In the genomic region with DNA sequence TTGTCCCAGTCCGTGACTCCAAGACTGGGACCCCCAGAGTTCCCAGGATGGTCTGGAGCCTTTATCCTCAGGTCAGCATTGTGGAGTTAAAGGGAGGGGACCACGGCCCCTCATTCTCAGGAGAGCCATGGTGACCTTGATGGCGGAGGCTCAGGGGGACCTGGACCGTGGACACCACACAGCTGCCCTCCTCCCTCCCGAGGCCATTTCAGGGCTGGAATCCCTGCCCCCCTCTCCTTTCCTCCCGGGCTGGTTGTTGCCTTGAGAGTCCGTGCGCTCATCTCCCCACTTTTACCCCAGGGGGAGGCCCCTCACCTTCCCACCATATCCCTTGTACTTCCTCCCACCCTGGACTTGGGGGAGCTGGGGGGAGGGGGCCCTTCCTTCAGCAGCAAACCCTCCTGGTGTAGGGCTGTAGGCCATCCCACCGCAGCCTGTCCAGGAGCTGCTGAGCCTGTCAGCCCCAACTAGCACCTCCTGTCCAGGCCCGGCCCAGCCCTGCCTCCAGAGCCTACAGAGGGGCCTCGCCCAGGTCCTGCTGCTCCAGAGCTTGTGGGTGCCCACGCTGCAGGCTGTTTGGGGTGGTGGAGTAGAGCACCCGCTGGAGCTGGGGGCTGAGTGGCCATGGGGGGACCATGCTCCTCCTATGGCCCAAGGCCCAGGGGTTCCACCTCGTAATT, we compare ENCODE assay signal across 16 cellular contexts. TPM values are rescaled to one million over a fixed set of nuclear protein-coding genes. Genes with fewer than 3 reads are reported as not detected.
A peak's percentile ranks its signal among the peaks of the same experiment; 100 is the strongest.
DNase-seq lines count a peak whose midpoint lies in the region; ATAC-seq, FAIRE-seq and TF ChIP-seq lines count a peak whose summit lies in the region.
"Had no signal": no experiment of that assay in that cellular context is flagged by ENCODE, and none has a peak within 500 bp of the region (broad histone marks: within the 10 kb centered on the region; RNA-seq: fewer than 3 reads in every experiment).

No MANE protein-coding gene starts in this region.

- ATAC-seq in left ventricle myocardium superior (no peak), HepG2 (no peak), aorta (ENCODE audit: low FRiP score) (no peak), mucosa of descending colon (no peak), HG02642 (IDR thresholded peaks at IDR 0.05; ENCODE audit: poor library complexity, unreplicated experiment) (no peak)
- ATAC-seq: GM23338 had no signal

- BruUV-seq in HepG2 (replicated peaks; lab: Mats Ljungman, UMichigan), result no TSS peak

- H3K4me2 ChIP-seq in HepG2 (ENCODE audit: low read depth, low read length), result no peak overlapping the region
- H3K4me2 ChIP-seq: BLaER1 treated with 17β-estradiol and CSF1 and Interleukin-3, amounts not matched to agents 10 nM and 100 nM; GM23338 had no signal

- no peak overlapping the region for H2AFZ ChIP-seq in HepG2 (ENCODE audit: low read length)
- H2AFZ ChIP-seq: GM23338 had no signal

- H3K4me3 ChIP-seq in left ventricle myocardium inferior (no peak overlapping the region), HepG2 (replicated peaks in 1 of 3; ENCODE audit: insufficient read depth in 1 of 3, low read depth in 2 of 3, low read length in 3 of 3) (no peak overlapping the region), aorta (ENCODE audit: low read length in 2 of 2) (no peak overlapping the region), mucosa of descending colon (no peak overlapping the region)
- H3K4me3 ChIP-seq: BLaER1 treated with 17β-estradiol and CSF1 and Interleukin-3, amounts not matched to agents 10 nM and 100 nM; GM23338 had no signal

- FAIRE-seq in HepG2 (lab: Jason Lieb, UNC), result no peak
- FAIRE-seq: GM18507 had no signal

- H4K20me1 ChIP-seq in HepG2 (ENCODE audit: insufficient read depth, low read length), result no peaks in the 10 kb centered on the region

- in situ Hi-C loops in HepG2 (cut with HindIII; ENCODE audit: extremely low pct_ligation_motif_present, low pct_unique_long_range_greater_than_20kb), result no loop called here

- H3K27ac ChIP-seq in left ventricle myocardium inferior (replicated peaks) (no peak overlapping the region), VCaP (peak overlapping the region; percentile 3; the same call in 1 of the 2 replicates), HepG2 (ENCODE audit: extremely low read length, insufficient read depth, low read length) (no peak overlapping the region), aorta (ENCODE audit: low read depth in 1 of 2, low read length in 2 of 2) (no peak overlapping the region)
- H3K27ac ChIP-seq: BLaER1 treated with 17β-estradiol and CSF1 and Interleukin-3, amounts not matched to agents 10 nM and 100 nM had no signal

- CTCF ChIA-PET in HepG2 (lab: Yijun Ruan, JAX; ENCODE audit: low intra/inter-chr PET ratio, low total read pairs), result no interaction called here

- DNase-seq in left ventricle myocardium inferior, result peak; percentile 7
- DNase-seq in left ventricle myocardium superior, result no peak
- DNase-seq in HepG2 (ENCODE audit: low spot score), result no peak
- peak; percentile 47 to 63 for DNase-seq in aorta
- no peak for DNase-seq in mucosa of descending colon
- DNase-seq: ACHN; Calu3; CD4-positive, alpha-beta T cell; DMS 273 treated with DMSO at 0.1 percent for 48 hours; H7 had no signal

- TF ChIP-seq RAD21 in HepG2 (CRISPR knock-in tag; IDR thresholded peaks at IDR 0.05), result no peak

- no peak for TF ChIP-seq POLR2A in HepG2 (IDR thresholded peaks at IDR 0.05; ENCODE audit: insufficient read depth in 1 of 2, low read depth in 2 of 2, low read length in 2 of 2)

- no peaks in the 10 kb centered on the region for H3K4me1 ChIP-seq in left ventricle myocardium inferior
- no peaks in the 10 kb centered on the region for H3K4me1 ChIP-seq in HepG2 (ENCODE audit: insufficient read depth, low read length)
- H3K4me1 ChIP-seq in aorta (ENCODE audit: control insufficient read depth in 1 of 2, insufficient read depth in 2 of 2, low read length in 2 of 2), result no peaks in the 10 kb centered on the region
- no peaks in the 10 kb centered on the region for H3K4me1 ChIP-seq in mucosa of descending colon (ENCODE audit: low read depth)
- H3K4me1 ChIP-seq: BLaER1 treated with 17β-estradiol and CSF1 and Interleukin-3, amounts not matched to agents 10 nM and 100 nM had no signal

- intact Hi-C loops in left ventricle myocardium inferior (cut with micrococcal nuclease) (no loop called here), left ventricle myocardium superior (cut with micrococcal nuclease) (no loop called here), HepG2 (cut with micrococcal nuclease; ENCODE audit: unreplicated experiment) (no loop called here), aorta (cut with DNase I) (no loop called here), mucosa of descending colon (cut with DNase I, micrococcal nuclease) (no loop called here)

- no peak overlapping the region for H3K9ac ChIP-seq in HepG2 (ENCODE audit: insufficient read depth, low read depth, low read length)

- H3K79me2 ChIP-seq in HepG2 (ENCODE audit: insufficient read depth, low read length), result no peaks in the 10 kb centered on the region

- WGBS in HepG2 (ENCODE audit: low lambda C conversion rate), result 98% methylated on average over 10 of the region's 14 CpGs
- WGBS in aorta, 2 donors, result 88 to 93% methylated on average over 14 of the region's 14 CpGs

- peaks cover 89% of the 10 kb centered on the region for H3K36me3 ChIP-seq in left ventricle myocardium inferior
- H3K36me3 ChIP-seq in HepG2 (replicated peaks in 1 of 2; ENCODE audit: control insufficient read depth in 1 of 2, insufficient read depth in 2 of 2, low read length in 2 of 2), result peaks cover 53 to 92% of the 10 kb centered on the region in 2 experiments
- peaks cover 0 to 3% of the 10 kb centered on the region in 2 donors for H3K36me3 ChIP-seq in aorta (ENCODE audit: control insufficient read depth in 1 of 2, insufficient read depth in 2 of 2, low read length in 1 of 2)
- H3K36me3 ChIP-seq in mucosa of descending colon (ENCODE audit: low read depth), result peaks cover 10% of the 10 kb centered on the region

- no peaks in the 10 kb centered on the region for H3K9me3 ChIP-seq in left ventricle myocardium inferior (replicated peaks)
- H3K9me3 ChIP-seq in HepG2 (ENCODE audit: low read length), result no peaks in the 10 kb centered on the region
- H3K9me3 ChIP-seq in aorta (ENCODE audit: control insufficient read depth, low read length), result no peaks in the 10 kb centered on the region
- no peaks in the 10 kb centered on the region for H3K9me3 ChIP-seq in mucosa of descending colon
- H3K9me3 ChIP-seq: BLaER1 treated with 17β-estradiol and CSF1 and Interleukin-3, amounts not matched to agents 10 nM and 100 nM had no signal

- TF ChIP-seq CTCF in left ventricle myocardium inferior (IDR thresholded peaks at IDR 0.05; ENCODE audit: borderline replicate concordance) (no peak), VCaP (conservative IDR thresholded peaks at IDR 0.05) (no peak), HepG2 (CRISPR knock-in tag; IDR thresholded peaks at IDR 0.05) (no peak), mucosa of descending colon (IDR thresholded peaks at IDR 0.05) (no peak)

- POLR2A ChIA-PET in HepG2 (lab: Yijun Ruan, JAX), result no interaction called here

- H3K27me3 ChIP-seq in left ventricle myocardium inferior (ENCODE audit: low read depth) (no peaks in the 10 kb centered on the region), HepG2 (ENCODE audit: control insufficient read depth in 1 of 2, insufficient read depth in 2 of 2, low read length in 2 of 2) (no peaks in the 10 kb centered on the region), aorta (ENCODE audit: control insufficient read depth in 1 of 2, insufficient read depth in 2 of 2, low read length in 1 of 2) (no peaks in the 10 kb centered on the region)
- H3K27me3 ChIP-seq: BLaER1 treated with 17β-estradiol and CSF1 and Interleukin-3, amounts not matched to agents 10 nM and 100 nM had no signal

- no peak for TF ChIP-seq EP300 in HepG2 (IDR thresholded peaks at IDR 0.05; ENCODE audit: low read depth in 2 of 2, low read length in 2 of 2)
- TF ChIP-seq EP300 in HepG2 (CRISPR knock-in tag; IDR thresholded peaks at IDR 0.05; ENCODE audit: borderline replicate concordance), result no peak

RNA-seq across cellular contexts. Expression of a gene that starts 14.3 kb away (rescaled TPM):
- total RNA-seq in left ventricle myocardium inferior, result 7.7 TPM
- total RNA-seq in left ventricle myocardium superior, result 9.1 TPM
- total RNA-seq in HepG2 (2016; rRNA removed; fragmentation: Illumina TruSeq; extraction: Trizol), result 0.48 and 1.1 TPM in 2 replicates
- 0.61 and 0.71 TPM in 2 replicates for total RNA-seq in HepG2 (2016; cell fraction: cytosol; rRNA removed; fragmentation: Illumina TruSeq; extraction: Trizol; ENCODE audit: low read depth)
- 0.30 and 1.00 TPM in 2 replicates for total RNA-seq in HepG2 (2016; cell fraction: insoluble cytoplasmic fraction; rRNA removed; fragmentation: Illumina TruSeq; extraction: Trizol)
- 0.59 and 0.90 TPM in 2 replicates for total RNA-seq in HepG2 (2016; cell fraction: membrane; rRNA removed; fragmentation: Illumina TruSeq; extraction: Trizol)
- 1.0 TPM in 2 replicates for total RNA-seq in HepG2 (2016; cell fraction: nucleus; rRNA removed; fragmentation: Illumina TruSeq; extraction: Trizol)
- 1.2 and 1.4 TPM in 2 replicates for polyA plus RNA-seq in HepG2 (2011; rRNA removed)
- polyA plus RNA-seq in HepG2 (2011; cell fraction: cytosol; rRNA removed), result 0.45 and 0.97 TPM in 2 replicates
- polyA plus RNA-seq in HepG2 (2011; cell fraction: nucleus; rRNA removed), result 22.1 and 27.9 TPM in 2 replicates
- 2.2 TPM in 2 replicates for polyA plus RNA-seq in HepG2 (2012)
- 0.40 and 0.78 TPM in 2 replicates for polyA plus RNA-seq in HepG2 (2016; cell fraction: cytosol; fragmentation: Illumina TruSeq; extraction: Trizol; ENCODE audit: low read depth)
- polyA plus RNA-seq in HepG2 (2016; cell fraction: insoluble cytoplasmic fraction; fragmentation: Illumina TruSeq; extraction: Trizol; ENCODE audit: low read depth), result 0.61 and 0.74 TPM in 2 replicates
- polyA plus RNA-seq in HepG2 (2016; cell fraction: membrane; fragmentation: Illumina TruSeq; extraction: Trizol; ENCODE audit: low read depth), result 0.52 and 0.76 TPM in 2 replicates
- 4.1 and 4.6 TPM in 2 replicates for polyA plus RNA-seq in HepG2 (2016; cell fraction: nucleus; fragmentation: Illumina TruSeq; extraction: Trizol; ENCODE audit: insufficient read depth, low read depth)
- polyA minus RNA-seq in HepG2 (2011; rRNA and poly(A)+ RNA removed; ENCODE audit: low replicate concordance), result 0.77 and 1.1 TPM in 2 replicates
- 1.5 and 1.8 TPM in 2 replicates for polyA minus RNA-seq in HepG2 (2011; cell fraction: cytosol; rRNA and poly(A)+ RNA removed)
- polyA minus RNA-seq in HepG2 (2011; cell fraction: nucleus; rRNA and poly(A)+ RNA removed), result 3.0 and 3.3 TPM in 2 replicates
- 1 to 10 TPM; 6.1 to 6.2 TPM for total RNA-seq in aorta
- 10 to 100 TPM in 1 of 2 donors, under 1 TPM in 1; 0.63 to 26.9 TPM for polyA plus RNA-seq in aorta
- total RNA-seq in mucosa of descending colon, result 10 to 100 TPM in 2 of 3 donors, 1 to 10 TPM in 1; 7.4 to 21.6 (median 16.4) TPM

RNA-seq across cellular contexts. Expression of a gene that starts 20.2 kb away (rescaled TPM):
- total RNA-seq in left ventricle myocardium inferior (64.1 TPM), left ventricle myocardium superior (73.0 TPM), HepG2 (2016; rRNA removed; fragmentation: Illumina TruSeq; extraction: Trizol) (66.4 and 81.5 TPM in 2 replicates), aorta (10 to 100 TPM; 47.2 to 52.0 TPM), mucosa of descending colon (100 to 1,000 TPM in 2 of 3 donors, 10 to 100 TPM in 1; 92.1 to 142 (median 112) TPM)
- 37.0 and 38.7 TPM in 2 replicates for total RNA-seq in HepG2 (2016; cell fraction: cytosol; rRNA removed; fragmentation: Illumina TruSeq; extraction: Trizol; ENCODE audit: low read depth)
- total RNA-seq in HepG2 (2016; cell fraction: insoluble cytoplasmic fraction; rRNA removed; fragmentation: Illumina TruSeq; extraction: Trizol), result 54.7 and 84.6 TPM in 2 replicates
- 88.7 and 91.1 TPM in 2 replicates for total RNA-seq in HepG2 (2016; cell fraction: membrane; rRNA removed; fragmentation: Illumina TruSeq; extraction: Trizol)
- 50.3 and 58.9 TPM in 2 replicates for total RNA-seq in HepG2 (2016; cell fraction: nucleus; rRNA removed; fragmentation: Illumina TruSeq; extraction: Trizol)
- polyA plus RNA-seq in HepG2 (2011; rRNA removed) (125 and 139 TPM in 2 replicates), aorta (10 to 100 TPM; 31.3 to 76.1 TPM)
- polyA plus RNA-seq in HepG2 (2011; cell fraction: cytosol; rRNA removed), result 72.4 and 105 TPM in 2 replicates
- polyA plus RNA-seq in HepG2 (2011; cell fraction: nucleus; rRNA removed), result 222 and 282 TPM in 2 replicates
- 114 and 126 TPM in 2 replicates for polyA plus RNA-seq in HepG2 (2012)
- 45.2 and 45.6 TPM in 2 replicates for polyA plus RNA-seq in HepG2 (2016; cell fraction: cytosol; fragmentation: Illumina TruSeq; extraction: Trizol; ENCODE audit: low read depth)
- polyA plus RNA-seq in HepG2 (2016; cell fraction: insoluble cytoplasmic fraction; fragmentation: Illumina TruSeq; extraction: Trizol; ENCODE audit: low read depth), result 68.3 and 84.3 TPM in 2 replicates
- polyA plus RNA-seq in HepG2 (2016; cell fraction: membrane; fragmentation: Illumina TruSeq; extraction: Trizol; ENCODE audit: low read depth), result 80.1 and 85.2 TPM in 2 replicates
- polyA plus RNA-seq in HepG2 (2016; cell fraction: nucleus; fragmentation: Illumina TruSeq; extraction: Trizol; ENCODE audit: insufficient read depth, low read depth), result 135 and 137 TPM in 2 replicates
- polyA minus RNA-seq in HepG2 (2011; rRNA and poly(A)+ RNA removed; ENCODE audit: low replicate concordance), result 117 and 139 TPM in 2 replicates
- polyA minus RNA-seq in HepG2 (2011; cell fraction: cytosol; rRNA and poly(A)+ RNA removed), result 60.1 and 64.7 TPM in 2 replicates
- polyA minus RNA-seq in HepG2 (2011; cell fraction: nucleus; rRNA and poly(A)+ RNA removed), result 67.3 and 68.4 TPM in 2 replicates

RNA-seq across cellular contexts. Expression of a gene that starts 21.3 kb away (rescaled TPM):
- total RNA-seq in left ventricle myocardium inferior (349 TPM), left ventricle myocardium superior (357 TPM), HepG2 (2016; rRNA removed; fragmentation: Illumina TruSeq; extraction: Trizol) (155 and 192 TPM in 2 replicates), aorta (10 to 100 TPM; 65.6 to 84.1 TPM), mucosa of descending colon (100 to 1,000 TPM in 2 of 3 donors, 10 to 100 TPM in 1; 96.4 to 163 (median 102) TPM)
- 102 and 115 TPM in 2 replicates for total RNA-seq in HepG2 (2016; cell fraction: cytosol; rRNA removed; fragmentation: Illumina TruSeq; extraction: Trizol; ENCODE audit: low read depth)
- 166 and 201 TPM in 2 replicates for total RNA-seq in HepG2 (2016; cell fraction: insoluble cytoplasmic fraction; rRNA removed; fragmentation: Illumina TruSeq; extraction: Trizol)
- total RNA-seq in HepG2 (2016; cell fraction: membrane; rRNA removed; fragmentation: Illumina TruSeq; extraction: Trizol), result 119 and 147 TPM in 2 replicates
- total RNA-seq in HepG2 (2016; cell fraction: nucleus; rRNA removed; fragmentation: Illumina TruSeq; extraction: Trizol), result 76.8 and 86.8 TPM in 2 replicates
- polyA plus RNA-seq in HepG2 (2011; rRNA removed) (184 and 189 TPM in 2 replicates), aorta (100 to 1,000 TPM; 129 to 165 TPM)
- polyA plus RNA-seq in HepG2 (2011; cell fraction: cytosol; rRNA removed), result 184 and 289 TPM in 2 replicates
- 352 and 483 TPM in 2 replicates for polyA plus RNA-seq in HepG2 (2011; cell fraction: nucleus; rRNA removed)
- polyA plus RNA-seq in HepG2 (2012), result 109 and 121 TPM in 2 replicates
- polyA plus RNA-seq in HepG2 (2016; cell fraction: cytosol; fragmentation: Illumina TruSeq; extraction: Trizol; ENCODE audit: low read depth), result 97.4 and 122 TPM in 2 replicates
- 136 and 146 TPM in 2 replicates for polyA plus RNA-seq in HepG2 (2016; cell fraction: insoluble cytoplasmic fraction; fragmentation: Illumina TruSeq; extraction: Trizol; ENCODE audit: low read depth)
- polyA plus RNA-seq in HepG2 (2016; cell fraction: membrane; fragmentation: Illumina TruSeq; extraction: Trizol; ENCODE audit: low read depth), result 95.2 and 109 TPM in 2 replicates
- 167 and 176 TPM in 2 replicates for polyA plus RNA-seq in HepG2 (2016; cell fraction: nucleus; fragmentation: Illumina TruSeq; extraction: Trizol; ENCODE audit: insufficient read depth, low read depth)
- polyA minus RNA-seq in HepG2 (2011; rRNA and poly(A)+ RNA removed; ENCODE audit: low replicate concordance), result 32.0 and 34.3 TPM in 2 replicates
- 21.5 and 26.7 TPM in 2 replicates for polyA minus RNA-seq in HepG2 (2011; cell fraction: cytosol; rRNA and poly(A)+ RNA removed)
- 33.4 and 39.9 TPM in 2 replicates for polyA minus RNA-seq in HepG2 (2011; cell fraction: nucleus; rRNA and poly(A)+ RNA removed)

RNA-seq across cellular contexts. Expression of a gene that starts 24.2 kb away (rescaled TPM):
- total RNA-seq in left ventricle myocardium inferior (13.4 TPM), left ventricle myocardium superior (12.9 TPM), HepG2 (2016; rRNA removed; fragmentation: Illumina TruSeq; extraction: Trizol) (1.2 and 6.0 TPM in 2 replicates), aorta (1 to 10 TPM; 2.4 to 5.0 TPM), mucosa of descending colon (10 to 100 TPM; 15.4 to 43.8 (median 18.5) TPM)
- 1.7 and 2.2 TPM in 2 replicates for total RNA-seq in HepG2 (2016; cell fraction: cytosol; rRNA removed; fragmentation: Illumina TruSeq; extraction: Trizol; ENCODE audit: low read depth)
- 1.0 and 7.5 TPM in 2 replicates for total RNA-seq in HepG2 (2016; cell fraction: insoluble cytoplasmic fraction; rRNA removed; fragmentation: Illumina TruSeq; extraction: Trizol)
- 0.83 and 1.1 TPM in 2 replicates for total RNA-seq in HepG2 (2016; cell fraction: membrane; rRNA removed; fragmentation: Illumina TruSeq; extraction: Trizol)
- 7.7 and 10.7 TPM in 2 replicates for total RNA-seq in HepG2 (2016; cell fraction: nucleus; rRNA removed; fragmentation: Illumina TruSeq; extraction: Trizol)
- polyA plus RNA-seq in HepG2 (2011; rRNA removed) (6.8 and 7.9 TPM in 2 replicates), aorta (10 to 100 TPM in 1 of 2 donors, 1 to 10 TPM in 1; 2.6 to 19.0 TPM)
- polyA plus RNA-seq in HepG2 (2011; cell fraction: cytosol; rRNA removed), result 1.2 and 2.6 TPM in 2 replicates
- polyA plus RNA-seq in HepG2 (2011; cell fraction: nucleus; rRNA removed), result 170 and 232 TPM in 2 replicates
- polyA plus RNA-seq in HepG2 (2012), result 6.5 and 6.7 TPM in 2 replicates
- polyA plus RNA-seq in HepG2 (2016; cell fraction: cytosol; fragmentation: Illumina TruSeq; extraction: Trizol; ENCODE audit: low read depth), result 0.48 and 0.49 TPM in 2 replicates
- 1.2 and 1.3 TPM in 2 replicates for polyA plus RNA-seq in HepG2 (2016; cell fraction: insoluble cytoplasmic fraction; fragmentation: Illumina TruSeq; extraction: Trizol; ENCODE audit: low read depth)
- 0.57 and 0.68 TPM in 2 replicates for polyA plus RNA-seq in HepG2 (2016; cell fraction: membrane; fragmentation: Illumina TruSeq; extraction: Trizol; ENCODE audit: low read depth)
- 32.1 and 33.9 TPM in 2 replicates for polyA plus RNA-seq in HepG2 (2016; cell fraction: nucleus; fragmentation: Illumina TruSeq; extraction: Trizol; ENCODE audit: insufficient read depth, low read depth)
- polyA minus RNA-seq in HepG2 (2011; rRNA and poly(A)+ RNA removed; ENCODE audit: low replicate concordance), result 0.96 and 2.4 TPM in 2 replicates
- 0.69 and 1.2 TPM in 2 replicates for polyA minus RNA-seq in HepG2 (2011; cell fraction: cytosol; rRNA and poly(A)+ RNA removed)
- 8.8 and 10.9 TPM in 2 replicates for polyA minus RNA-seq in HepG2 (2011; cell fraction: nucleus; rRNA and poly(A)+ RNA removed)

RNA-seq across cellular contexts. Expression of a gene that starts 31.8 kb away (rescaled TPM):
- total RNA-seq in left ventricle myocardium inferior, result 2.1 TPM
- total RNA-seq in left ventricle myocardium superior, result 2.2 TPM
- total RNA-seq in HepG2 (2016; rRNA removed; fragmentation: Illumina TruSeq; extraction: Trizol), result 3.0 and 5.0 TPM in 2 replicates
- 7.7 and 12.2 TPM in 2 replicates for total RNA-seq in HepG2 (2016; cell fraction: cytosol; rRNA removed; fragmentation: Illumina TruSeq; extraction: Trizol; ENCODE audit: low read depth)
- 2.7 and 3.9 TPM in 2 replicates for total RNA-seq in HepG2 (2016; cell fraction: insoluble cytoplasmic fraction; rRNA removed; fragmentation: Illumina TruSeq; extraction: Trizol)
- 8.1 and 14.4 TPM in 2 replicates for total RNA-seq in HepG2 (2016; cell fraction: membrane; rRNA removed; fragmentation: Illumina TruSeq; extraction: Trizol)
- 1.6 and 3.7 TPM in 2 replicates for total RNA-seq in HepG2 (2016; cell fraction: nucleus; rRNA removed; fragmentation: Illumina TruSeq; extraction: Trizol)
- 66.4 and 91.2 TPM in 2 replicates for polyA plus RNA-seq in HepG2 (2011; rRNA removed)
- polyA plus RNA-seq in HepG2 (2011; cell fraction: cytosol; rRNA removed), result 27.0 and 41.7 TPM in 2 replicates
- 838 and 949 TPM in 2 replicates for polyA plus RNA-seq in HepG2 (2011; cell fraction: nucleus; rRNA removed)
- 36.4 and 41.6 TPM in 2 replicates for polyA plus RNA-seq in HepG2 (2012)
- polyA plus RNA-seq in HepG2 (2016; cell fraction: cytosol; fragmentation: Illumina TruSeq; extraction: Trizol; ENCODE audit: low read depth), result 10.3 and 12.4 TPM in 2 replicates
- polyA plus RNA-seq in HepG2 (2016; cell fraction: insoluble cytoplasmic fraction; fragmentation: Illumina TruSeq; extraction: Trizol; ENCODE audit: low read depth), result 4.0 and 6.0 TPM in 2 replicates
- 10.0 and 11.0 TPM in 2 replicates for polyA plus RNA-seq in HepG2 (2016; cell fraction: membrane; fragmentation: Illumina TruSeq; extraction: Trizol; ENCODE audit: low read depth)
- 5.5 and 8.4 TPM in 2 replicates for polyA plus RNA-seq in HepG2 (2016; cell fraction: nucleus; fragmentation: Illumina TruSeq; extraction: Trizol; ENCODE audit: insufficient read depth, low read depth)
- 0.12 and 15.7 TPM in 2 replicates for polyA minus RNA-seq in HepG2 (2011; rRNA and poly(A)+ RNA removed; ENCODE audit: low replicate concordance)
- 5.2 and 6.7 TPM in 2 replicates for polyA minus RNA-seq in HepG2 (2011; cell fraction: cytosol; rRNA and poly(A)+ RNA removed)
- polyA minus RNA-seq in HepG2 (2011; cell fraction: nucleus; rRNA and poly(A)+ RNA removed), result 70.7 and 83.0 TPM in 2 replicates
- under 1 TPM; 0.45 to 0.58 TPM for total RNA-seq in aorta
- polyA plus RNA-seq in aorta, result under 1 TPM; 0.46 to 0.50 TPM
- total RNA-seq in mucosa of descending colon, result 10 to 100 TPM in 1 of 3 donors, 1 to 10 TPM in 2; 4.0 to 38.0 (median 7.0) TPM
- total RNA-seq: HT1080 had no signal

Comparison
In these comparisons a context has a peak if more than half of its experiments do, and no peak if none do; other contexts are left out.
1. DNase-seq: peak in left ventricle myocardium inferior (single experiment) and aorta (2 of 2); none in left ventricle myocardium superior (single experiment), HepG2 (single experiment) and mucosa of descending colon (0 of 3).